In the genomic region with DNA sequence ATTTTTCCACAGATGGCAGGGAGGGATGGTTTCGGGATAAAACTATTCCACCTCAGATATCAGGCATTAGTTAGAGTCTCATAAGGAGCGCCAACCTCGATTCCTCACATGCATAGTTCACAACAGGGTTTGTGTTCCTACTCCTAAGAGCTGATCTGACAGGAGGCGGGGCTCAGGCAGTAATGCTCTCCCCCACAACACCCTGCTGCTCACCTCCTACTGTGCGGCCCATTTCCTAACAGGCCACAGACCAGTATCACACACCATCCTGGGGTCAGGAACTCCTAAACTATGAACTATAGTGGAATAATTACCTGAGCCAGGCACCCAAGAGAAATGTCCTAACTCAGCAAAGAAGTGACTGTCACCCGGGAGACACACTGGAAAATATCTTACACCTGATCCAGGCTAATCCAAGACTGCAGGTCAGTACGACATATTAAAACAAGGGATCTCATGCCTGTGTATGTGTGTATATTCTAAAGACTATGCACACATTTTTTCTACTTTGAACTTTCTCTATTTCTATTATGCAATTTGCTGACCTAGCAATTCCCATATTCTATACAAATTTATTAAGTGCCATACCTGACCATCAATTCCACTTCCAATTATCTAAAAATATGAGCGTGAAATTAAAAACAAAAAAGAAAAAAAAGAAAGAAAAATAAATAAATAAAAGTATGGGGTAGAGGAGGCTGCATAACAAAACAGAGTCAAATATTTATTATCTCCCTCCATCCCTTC, we compare ENCODE assay signal across 24 cellular contexts. TPM values are rescaled to one million over a fixed set of nuclear protein-coding genes. Genes with fewer than 3 reads are reported as not detected.
DNase-seq lines count a peak whose midpoint lies in the region; ATAC-seq and TF ChIP-seq lines count a peak whose summit lies in the region.
"Had no signal": no experiment of that assay in that cellular context is flagged by ENCODE, and none has a peak within 500 bp of the region (broad histone marks: within the 10 kb centered on the region; RNA-seq: fewer than 3 reads in every experiment).

No MANE protein-coding gene starts in this region.

- H2AK5ac ChIP-seq in mesendoderm (ENCODE audit: low read length) = no peak overlapping the region

- no peak overlapping the region for H3K4me2 ChIP-seq in mesendoderm (ENCODE audit: low read length)

- H3K36me3 Mint-ChIP-seq in CD4-positive, alpha-beta T cell (ENCODE audit: low read depth) = peaks cover 39% of the 10 kb centered on the region
- peaks cover 50% of the 10 kb centered on the region for H3K36me3 Mint-ChIP-seq in activated CD8-positive, alpha-beta T cell treated with anti-CD3 and anti-CD28 coated beads for 36 hours (ENCODE audit: low read depth)

- H4K8ac ChIP-seq in mesendoderm (ENCODE audit: low read depth, low read length) = no peak overlapping the region

- no peak overlapping the region for H3K23ac ChIP-seq in mesendoderm (ENCODE audit: low read length)

- H3K27me3 Mint-ChIP-seq in CD4-positive, alpha-beta T cell = no peaks in the 10 kb centered on the region
- no peaks in the 10 kb centered on the region for H3K27me3 Mint-ChIP-seq in activated CD8-positive, alpha-beta T cell treated with anti-CD3 and anti-CD28 coated beads for 36 hours
- H3K27me3 Mint-ChIP-seq: stimulated activated memory B cell treated with anti-CD40 and anti-IgM and Interleukin-4, amounts not matched to agents 10 μg/mL and 1 μg/mL and 100 μg/mL, for 72 hours had no signal

- H2BK5ac ChIP-seq in mesendoderm (ENCODE audit: low read length) = no peak overlapping the region

- no peak for ATAC-seq in CD4-positive, alpha-beta T cell (ENCODE audit: poor library complexity)
- ATAC-seq in activated CD8-positive, alpha-beta T cell treated with anti-CD3 and anti-CD28 coated beads for 36 hours = no peak
- ATAC-seq in mucosa of descending colon = no peak
- ATAC-seq: activated naive CD4-positive, alpha-beta T cell treated with anti-CD3 and anti-CD28 coated beads, Interleukin-2, amount 50 U/mL, for 72 hours; lower lobe of right lung; stimulated activated memory B cell treated with anti-CD40 and anti-IgM and Interleukin-4, amounts not matched to agents 10 μg/mL and 1 μg/mL and 100 μg/mL, for 72 hours had no signal

- peak overlapping the region; percentile 55 for H3K27ac Mint-ChIP-seq in CD4-positive, alpha-beta T cell
- peak overlapping the region; percentile 76 for H3K27ac Mint-ChIP-seq in activated CD8-positive, alpha-beta T cell treated with anti-CD3 and anti-CD28 coated beads for 36 hours
- H3K27ac Mint-ChIP-seq: stimulated activated memory B cell treated with anti-CD40 and anti-IgM and Interleukin-4, amounts not matched to agents 10 μg/mL and 1 μg/mL and 100 μg/mL, for 72 hours had no signal

- no peaks in the 10 kb centered on the region for H3K9me3 ChIP-seq in CD4-positive, alpha-beta T cell (ENCODE audit: control insufficient read depth, low read length)
- H3K9me3 ChIP-seq in mucosa of descending colon (no peaks in the 10 kb centered on the region), HAP-1 (no peaks in the 10 kb centered on the region)
- H3K9me3 ChIP-seq: esophagus muscularis mucosa, lower lobe of right lung, MG63, tibial artery had no signal

- no peak overlapping the region for H3K18ac ChIP-seq in mesendoderm (ENCODE audit: low read length)

- 100% methylated on average over 1 of the region's 8 CpGs for WGBS in mesendoderm (ENCODE audit: extremely low coverage, insufficient coverage, low lambda C conversion rate)

- H3K9ac ChIP-seq in mesendoderm (ENCODE audit: low read length) = no peak overlapping the region

- TF ChIP-seq CTCF in CD4-positive, alpha-beta T cell (IDR thresholded peaks at IDR 0.05) = no peak
- no peak for TF ChIP-seq CTCF in activated CD8-positive, alpha-beta T cell treated with anti-CD3 and anti-CD28 coated beads for 36 hours (IDR thresholded peaks at IDR 0.05)
- TF ChIP-seq CTCF in mucosa of descending colon (IDR thresholded peaks at IDR 0.05) = no peak

- no peaks in the 10 kb centered on the region for H3K9me3 Mint-ChIP-seq in CD4-positive, alpha-beta T cell
- no peaks in the 10 kb centered on the region for H3K9me3 Mint-ChIP-seq in activated CD8-positive, alpha-beta T cell treated with anti-CD3 and anti-CD28 coated beads for 36 hours
- H3K9me3 Mint-ChIP-seq: activated naive CD4-positive, alpha-beta T cell treated with anti-CD3 and anti-CD28 coated beads, Interleukin-2, amount 50 U/mL, for 72 hours; stimulated activated memory B cell treated with anti-CD40 and anti-IgM and Interleukin-4, amounts not matched to agents 10 μg/mL and 1 μg/mL and 100 μg/mL, for 72 hours had no signal

- H4K5ac ChIP-seq in mesendoderm (ENCODE audit: low read length) = no peak overlapping the region

- no peak overlapping the region for H3K56ac ChIP-seq in mesendoderm (ENCODE audit: low read length)

- intact Hi-C loops in CD4-positive, alpha-beta T cell (cut with DNase I, micrococcal nuclease) = no loop called here
- intact Hi-C loops in activated CD8-positive, alpha-beta T cell treated with anti-CD3 and anti-CD28 coated beads for 36 hours (cut with micrococcal nuclease) = no loop called here
- intact Hi-C loops in mucosa of descending colon (cut with DNase I, micrococcal nuclease) = no loop called here

- H3K27me3 ChIP-seq in CD4-positive, alpha-beta T cell (ENCODE audit: control insufficient read depth, insufficient read depth, low read length) = no peaks in the 10 kb centered on the region
- no peaks in the 10 kb centered on the region for H3K27me3 ChIP-seq in mesendoderm (ENCODE audit: insufficient read depth, low read length, poor library complexity)
- H3K27me3 ChIP-seq in HAP-1 (ENCODE audit: low read depth) = no peaks in the 10 kb centered on the region
- H3K27me3 ChIP-seq: esophagus muscularis mucosa, MG63, tibial artery had no signal

- CTCF ChIA-PET in CD4-positive, alpha-beta T cell (lab: Charles Lee) = no interaction called here
- CTCF ChIA-PET in activated CD8-positive, alpha-beta T cell treated with anti-CD3 and anti-CD28 coated beads for 36 hours (lab: Charles Lee) = no interaction called here

- no peak overlapping the region for H2BK15ac ChIP-seq in mesendoderm (replicated peaks; ENCODE audit: low read depth)

- H3K4ac ChIP-seq in mesendoderm (ENCODE audit: low read depth, low read length) = no peak overlapping the region

- peaks cover 3% of the 10 kb centered on the region for H3K79me1 ChIP-seq in mesendoderm (ENCODE audit: low read length)

- peaks cover 57% of the 10 kb centered on the region for H3K4me1 Mint-ChIP-seq in CD4-positive, alpha-beta T cell (ENCODE audit: low read depth)
- peaks cover 44% of the 10 kb centered on the region for H3K4me1 Mint-ChIP-seq in activated CD8-positive, alpha-beta T cell treated with anti-CD3 and anti-CD28 coated beads for 36 hours (ENCODE audit: low read depth)

- H3K79me2 ChIP-seq in mesendoderm (ENCODE audit: control insufficient read depth, insufficient read depth, low read length) = peaks cover 75% of the 10 kb centered on the region

- H3K4me3 ChIP-seq in mesendoderm (ENCODE audit: low read length) (no peak overlapping the region), mucosa of descending colon (no peak overlapping the region), HAP-1 (no peak overlapping the region)
- H3K4me3 ChIP-seq: esophagus muscularis mucosa, lower lobe of right lung, MG63, tibial artery had no signal

- DNase-seq in activated CD4-positive, CD25-positive, alpha-beta regulatory T cell treated with anti-CD3 and anti-CD28 coated beads, Interleukin-2, amount 50 U/mL, for 72 hours = peak; percentile 13
- no peak for DNase-seq in activated CD4-positive, CD25-positive, alpha-beta regulatory T cell (lab: John Stamatoyannopoulos, UW)
- DNase-seq in CD4-positive, alpha-beta T cell = no peak
- DNase-seq in activated CD8-positive, alpha-beta T cell treated with anti-CD3 and anti-CD28 coated beads for 36 hours = no peak
- peak; percentile 28 for DNase-seq in mesendoderm
- DNase-seq in mucosa of descending colon = no peak
- DNase-seq in GM19238 (ENCODE audit: insufficient read length, low spot score) = no peak
- no peak for DNase-seq in HAP-1 (ENCODE audit: low spot score in 2 of 2)
- DNase-seq: activated CD4-positive, alpha-beta T cell treated with anti-CD3 and anti-CD28 coated beads, Interleukin-2, amount 50 U/mL, for 4 hours; activated T-cell treated with anti-CD3 and anti-CD28 coated beads, Interleukin-2, amount 50 U/mL, for 48 hours; AML-193; DMS79; effector memory CD4-positive, alpha-beta T cell; lower lobe of right lung; MG63; NCI-H1436; SHP77 treated with DMSO at 0.1 percent for 48 hours; small intestine; stimulated activated CD4-positive, alpha-beta T cell treated with anti-CD3 and anti-CD28 coated beads, Interleukin-2, amount 100 ng/mL, for 24 hours had no signal

- H3K4me1 ChIP-seq in mesendoderm (ENCODE audit: control insufficient read depth, low read depth, low read length) = peaks cover 4% of the 10 kb centered on the region
- H3K4me1 ChIP-seq in mucosa of descending colon (ENCODE audit: low read depth) = peaks cover 17% of the 10 kb centered on the region
- H3K4me1 ChIP-seq in HAP-1 = peaks cover 19% of the 10 kb centered on the region

- H3K4me3 Mint-ChIP-seq in CD4-positive, alpha-beta T cell = no peak overlapping the region
- H3K4me3 Mint-ChIP-seq in activated CD8-positive, alpha-beta T cell treated with anti-CD3 and anti-CD28 coated beads for 36 hours = no peak overlapping the region
- H3K4me3 Mint-ChIP-seq: stimulated activated memory B cell treated with anti-CD40 and anti-IgM and Interleukin-4, amounts not matched to agents 10 μg/mL and 1 μg/mL and 100 μg/mL, for 72 hours had no signal

- POLR2A ChIA-PET in CD4-positive, alpha-beta T cell (lab: Charles Lee) = interaction anchor here (1.3 kb wide), 1 partner anchor 21 kb away, joined by 3 read pairs; the partner anchor contains the start of gene TRAFD1
- POLR2A ChIA-PET in activated CD8-positive, alpha-beta T cell treated with anti-CD3 and anti-CD28 coated beads for 36 hours (lab: Charles Lee) = interaction anchor here (1.3 to 6.0 kb wide), 3 partner anchors 21 to 48 kb away, joined by 4 to 117 read pairs (median 8); partner anchors contain the start of gene TRAFD1

- H3K27ac ChIP-seq in CD4-positive, alpha-beta T cell (ENCODE audit: low read depth, low read length) = no peak overlapping the region
- no peak overlapping the region for H3K27ac ChIP-seq in mesendoderm (ENCODE audit: low read depth, low read length)
- H3K27ac ChIP-seq: 22Rv1, esophagus muscularis mucosa, lower lobe of right lung, tibial artery had no signal

- in situ Hi-C loops in HAP-1 (cut with MboI; ENCODE audit: low sequenced_read_pairs) = no loop called here

- no peak overlapping the region for H2BK120ac ChIP-seq in mesendoderm (ENCODE audit: low read depth, low read length)

- H3K36me3 ChIP-seq in mesendoderm (ENCODE audit: control insufficient read depth, insufficient read depth, low read length) (peaks cover 2% of the 10 kb centered on the region), mucosa of descending colon (ENCODE audit: low read depth) (peaks cover 2% of the 10 kb centered on the region), HAP-1 (replicated peaks) (peaks cover 38% of the 10 kb centered on the region)

RNA-seq across cellular contexts. Expression of gene NAA25, which starts 4.7 kb away (rescaled TPM):
- total RNA-seq in CD4-positive, alpha-beta T cell = 10 to 100 TPM; 31.1 to 34.6 TPM
- total RNA-seq in activated CD8-positive, alpha-beta T cell treated with anti-CD3 and anti-CD28 coated beads for 36 hours = 10 to 100 TPM; 46.0 to 48.3 TPM
- polyA plus RNA-seq in mesendoderm (2013, experiment 1 of 2) = 34.2 TPM
- polyA plus RNA-seq in mesendoderm (2013, experiment 2 of 2) = 38.0 TPM
- 10 to 100 TPM; 16.8 to 29.2 (median 17.9) TPM for total RNA-seq in mucosa of descending colon

RNA-seq across cellular contexts. Expression of gene TRAFD1, which starts 21.4 kb away (rescaled TPM):
- total RNA-seq in CD4-positive, alpha-beta T cell = 10 to 100 TPM; 19.6 to 20.4 TPM
- 10 to 100 TPM; 34.6 to 35.8 TPM for total RNA-seq in activated CD8-positive, alpha-beta T cell treated with anti-CD3 and anti-CD28 coated beads for 36 hours
- polyA plus RNA-seq in mesendoderm (2013, experiment 1 of 2) = 16.1 TPM
- polyA plus RNA-seq in mesendoderm (2013, experiment 2 of 2) = 15.8 TPM
- 10 to 100 TPM; 34.0 to 59.6 (median 35.9) TPM for total RNA-seq in mucosa of descending colon

Comparison
In these comparisons a context has a peak if more than half of its experiments do, and no peak if none do; other contexts are left out.
1. DNase-seq: peak in activated CD4-positive, CD25-positive, alpha-beta regulatory T cell treated with anti-CD3 and anti-CD28 coated beads, Interleukin-2, amount 50 U/mL, for 72 hours (single experiment) and mesendoderm (single experiment); none in activated CD4-positive, CD25-positive, alpha-beta regulatory T cell (0 of 4), CD4-positive, alpha-beta T cell (0 of 10), activated CD8-positive, alpha-beta T cell treated with anti-CD3 and anti-CD28 coated beads for 36 hours (single experiment), mucosa of descending colon (0 of 3), GM19238 (single experiment) and HAP-1 (0 of 2).